ENCODE assay signal across 23 cellular contexts in genomic region chr2:10759151-10759714, GRCh38. TPM values are rescaled to one million over a fixed set of nuclear protein-coding genes. Genes with fewer than 3 reads are reported as not detected.
DNase-seq lines count a peak whose midpoint lies in the region; ATAC-seq and TF ChIP-seq lines count a peak whose summit lies in the region.
"Had no signal": no experiment of that assay in that cellular context is flagged by ENCODE, and none has a peak within 500 bp of the region (broad histone marks: within the 10 kb centered on the region; RNA-seq: fewer than 3 reads in every experiment).

No MANE protein-coding gene starts in this region.

- no peak for TF ChIP-seq RAD21 in SK-N-SH (IDR thresholded peaks at IDR 0.05; ENCODE audit: low read length)

- no peak for TF ChIP-seq CTCF in SK-N-SH (IDR thresholded peaks at IDR 0.05)

- CTCF ChIA-PET in SK-N-SH (lab: Yijun Ruan, JAX) = interaction anchor here (0.7 to 1.6 kb wide), 4 partner anchors 19 to 73 kb away, joined by 3 to 4 read pairs (median 3); no protein-coding TSS in a partner anchor

- H2AFZ ChIP-seq in SK-N-SH (ENCODE audit: low read depth) = no peak overlapping the region

- H3K4me3 ChIP-seq in SK-N-SH (ENCODE audit: low read depth in 2 of 2, low read length in 1 of 2) = no peak overlapping the region
- H3K4me3 ChIP-seq in mucosa of rectum (ENCODE audit: low read length in 2 of 2) = no peak overlapping the region
- H3K4me3 ChIP-seq: MG63 had no signal

- H3K36me3 ChIP-seq in SK-N-SH (replicated peaks in 1 of 2; ENCODE audit: control insufficient read depth in 1 of 2, insufficient read depth in 2 of 2, low read length in 1 of 2) = no peaks in the 10 kb centered on the region
- H3K36me3 ChIP-seq in mucosa of rectum (ENCODE audit: control insufficient read depth in 2 of 2, insufficient read depth in 2 of 2, low read length in 2 of 2) = no peaks in the 10 kb centered on the region
- H3K36me3 ChIP-seq: MG63 had no signal

- DNase-seq in SK-N-SH (peak; percentile 43), islet precursor cell (peak; percentile 59)
- no peak for DNase-seq in stimulated activated naive B cell treated with anti-CD40 and anti-IgM and Interleukin-4, amounts not matched to agents 10 μg/mL and 1 μg/mL and 100 μg/mL, for 72 hours
- no peak for DNase-seq in activated CD4-positive, alpha-beta T cell treated with anti-CD3 and anti-CD28 coated beads for 48 hours
- DNase-seq: DMS 273 treated with DMSO at 0.1 percent for 48 hours; DND-41; GOT3; Karpas-422; MG63; NCI-H1092; NCI-H1436 treated with DMSO at 0.1 percent for 48 hours; NCI-H2081 treated with DMSO at 0.1 percent for 48 hours; NCI-H748 treated with DMSO at 0.1 percent for 48 hours; NK-92 treated with Interleukin-12 subunit alpha and Interleukin-12 subunit beta, amount 100 ng/mL, for 24 hours had no signal

- H3K4me1 ChIP-seq in SK-N-SH (ENCODE audit: control insufficient read depth in 1 of 2, insufficient read depth in 2 of 2, low read depth in 1 of 2, low read length in 1 of 2) (peaks cover 0 to 6% of the 10 kb centered on the region in 2 experiments; a peak in 1 of 4 replicates), mucosa of rectum (ENCODE audit: control insufficient read depth in 2 of 2, insufficient read depth in 2 of 2, low read length in 2 of 2) (peaks cover 6 to 14% of the 10 kb centered on the region in 2 donors)

- H3K79me2 ChIP-seq in SK-N-SH (ENCODE audit: insufficient read depth) = no peaks in the 10 kb centered on the region

- H3K4me3 Mint-ChIP-seq in stimulated activated naive B cell treated with anti-CD40 and anti-IgM and Interleukin-4, amounts not matched to agents 10 μg/mL and 1 μg/mL and 100 μg/mL, for 72 hours = no peak overlapping the region
- H3K4me3 Mint-ChIP-seq: B cell, IgD-negative memory B cell had no signal

- POLR2A ChIA-PET in SK-N-SH (lab: Yijun Ruan, JAX) = no interaction called here

- H3F3A ChIP-seq in SK-N-SH (replicated peaks; ENCODE audit: insufficient read depth) = no peaks in the 10 kb centered on the region

- no peaks in the 10 kb centered on the region for H3K9me3 Mint-ChIP-seq in stimulated activated naive B cell treated with anti-CD40 and anti-IgM and Interleukin-4, amounts not matched to agents 10 μg/mL and 1 μg/mL and 100 μg/mL, for 72 hours
- H3K9me3 Mint-ChIP-seq: IgD-negative memory B cell had no signal

- no peak overlapping the region for H3K27ac ChIP-seq in SK-N-SH (ENCODE audit: low read depth in 2 of 2, low read length in 1 of 2)
- peak overlapping the region; percentile 38 to 54 for H3K27ac ChIP-seq in mucosa of rectum (ENCODE audit: low read depth in 2 of 2, low read length in 2 of 2)
- H3K27ac ChIP-seq: 22Rv1 had no signal

- no peaks in the 10 kb centered on the region for H3K9me2 ChIP-seq in SK-N-SH

- no peaks in the 10 kb centered on the region for H3K27me3 ChIP-seq in SK-N-SH (ENCODE audit: insufficient read depth)
- H3K27me3 ChIP-seq in mucosa of rectum (ENCODE audit: control insufficient read depth in 2 of 2, insufficient read depth in 2 of 2, low read length in 2 of 2) = no peaks in the 10 kb centered on the region
- H3K27me3 ChIP-seq: MG63 had no signal

- no peak overlapping the region for H3K4me2 ChIP-seq in SK-N-SH

- H3K27ac Mint-ChIP-seq in stimulated activated naive B cell treated with anti-CD40 and anti-IgM and Interleukin-4, amounts not matched to agents 10 μg/mL and 1 μg/mL and 100 μg/mL, for 72 hours = peak overlapping the region; percentile 56
- H3K27ac Mint-ChIP-seq: B cell, IgD-negative memory B cell had no signal

- H4K20me1 ChIP-seq in SK-N-SH (ENCODE audit: insufficient read depth) = no peaks in the 10 kb centered on the region

- peaks cover 2 to 4% of the 10 kb centered on the region in 2 donors for H3K36me3 Mint-ChIP-seq in stimulated activated naive B cell treated with anti-CD40 and anti-IgM and Interleukin-4, amounts not matched to agents 10 μg/mL and 1 μg/mL and 100 μg/mL, for 72 hours
- H3K36me3 Mint-ChIP-seq: IgD-negative memory B cell had no signal

- H3K9ac ChIP-seq in SK-N-SH = no peak overlapping the region
- peak overlapping the region in 1 of 2 donors; percentile 20 for H3K9ac ChIP-seq in mucosa of rectum (ENCODE audit: low read depth in 1 of 2, low read length in 2 of 2)

- no peak for TF ChIP-seq EP300 in SK-N-SH (IDR thresholded peaks at IDR 0.05; ENCODE audit: borderline replicate concordance in 1 of 2, low read depth in 1 of 2, low read length in 1 of 2)

- ATAC-seq in SK-N-SH treated with all-trans-retinoic acid at 6 μM for 48 hours (no peak), GM21723 (IDR thresholded peaks at IDR 0.05; ENCODE audit: unreplicated experiment) (no peak), GM18858 (IDR thresholded peaks at IDR 0.05; ENCODE audit: unreplicated experiment) (no peak)
- no peak for ATAC-seq in stimulated activated naive B cell treated with anti-CD40 and anti-IgM and Interleukin-4, amounts not matched to agents 10 μg/mL and 1 μg/mL and 100 μg/mL, for 72 hours (replicated peaks)
- ATAC-seq: HCT116, Right ventricle myocardium inferior had no signal

- peaks cover 6 to 14% of the 10 kb centered on the region in 2 donors for H3K4me1 Mint-ChIP-seq in stimulated activated naive B cell treated with anti-CD40 and anti-IgM and Interleukin-4, amounts not matched to agents 10 μg/mL and 1 μg/mL and 100 μg/mL, for 72 hours

- 81% methylated on average over 7 of the region's 11 CpGs for WGBS in SK-N-SH (ENCODE audit: low lambda C conversion rate)

- no peaks in the 10 kb centered on the region for H3K9me3 ChIP-seq in SK-N-SH
- H3K9me3 ChIP-seq in mucosa of rectum (ENCODE audit: control insufficient read depth in 2 of 2, low read length in 2 of 2) = no peaks in the 10 kb centered on the region
- H3K9me3 ChIP-seq: MG63 had no signal

- peaks cover 0 to 5% of the 10 kb centered on the region in 2 donors for H3K27me3 Mint-ChIP-seq in stimulated activated naive B cell treated with anti-CD40 and anti-IgM and Interleukin-4, amounts not matched to agents 10 μg/mL and 1 μg/mL and 100 μg/mL, for 72 hours
- H3K27me3 Mint-ChIP-seq: B cell, IgD-negative memory B cell had no signal

TF ChIP-seq in SK-N-SH, 30 proteins besides CTCF, POLR2A, EP300 and RAD21:
- TF ChIP-seq YY1 (IDR thresholded peaks at IDR 0.05; ENCODE audit: low read depth) = no peak
- no peak for TF ChIP-seq FOSL2 (IDR thresholded peaks at IDR 0.05; ENCODE audit: borderline replicate concordance, low read depth)
- TF ChIP-seq FOXM1 (IDR thresholded peaks at IDR 0.05; ENCODE audit: low read depth) = no peak
- TF ChIP-seq MXI1 (IDR thresholded peaks at IDR 0.05; ENCODE audit: low read depth, low read length) = no peak
- TF ChIP-seq SIN3A (IDR thresholded peaks at IDR 0.05; ENCODE audit: borderline replicate concordance, low read depth, low read length) = no peak
- TF ChIP-seq ELF1 (IDR thresholded peaks at IDR 0.05) = no peak
- no peak for TF ChIP-seq MEF2A (IDR thresholded peaks at IDR 0.05; ENCODE audit: borderline replicate concordance, low read depth)
- no peak for TF ChIP-seq FOXJ3 (CRISPR knock-in tag; IDR thresholded peaks at IDR 0.05)
- no peak for TF ChIP-seq RXRA (IDR thresholded peaks at IDR 0.05; ENCODE audit: borderline replicate concordance, low read depth)
- no peak for TF ChIP-seq POLR2AphosphoS5 (IDR thresholded peaks at IDR 0.05; ENCODE audit: low read depth, low read length)
- TF ChIP-seq JUND (IDR thresholded peaks at IDR 0.05) = no peak
- TF ChIP-seq NFIC (IDR thresholded peaks at IDR 0.05; ENCODE audit: borderline replicate concordance) = no peak

TF ChIP-seq in SK-N-SH treated with all-trans-retinoic acid at 6 μM for 48 hours, 23 proteins besides CTCF, POLR2A, EP300 and RAD21 (continues in another document):
- TF ChIP-seq CSDC2 (CRISPR knock-in tag; IDR thresholded peaks at IDR 0.05) (no peak), ARNTL (CRISPR knock-in tag; IDR thresholded peaks at IDR 0.05; ENCODE audit: borderline replicate concordance, low read depth) (no peak), ZC3H10 (CRISPR knock-in tag; IDR thresholded peaks at IDR 0.05) (no peak), PPARA (CRISPR knock-in tag; IDR thresholded peaks at IDR 0.05; ENCODE audit: borderline replicate concordance) (no peak), OSR1 (CRISPR knock-in tag; IDR thresholded peaks at IDR 0.05) (no peak), GLIS3 (CRISPR knock-in tag; IDR thresholded peaks at IDR 0.05) (no peak), ZNF565 (CRISPR knock-in tag; conservative IDR thresholded peaks at IDR 0.05; ENCODE audit: low read depth) (no peak), BACH2 (CRISPR knock-in tag; IDR thresholded peaks at IDR 0.05; ENCODE audit: borderline replicate concordance) (no peak), TOX (CRISPR knock-in tag; IDR thresholded peaks at IDR 0.05; ENCODE audit: borderline replicate concordance) (no peak), POU6F1 (CRISPR knock-in tag; IDR thresholded peaks at IDR 0.05; ENCODE audit: borderline replicate concordance, low read depth) (no peak)

RNA-seq across cellular contexts. Expression of gene ATP6V1C2, which starts 37.8 kb away (rescaled TPM):
- polyA plus RNA-seq in SK-N-SH (2012; rRNA removed) = 0.06 and 0.12 TPM in 2 replicates
- polyA plus RNA-seq in SK-N-SH (2012; cell fraction: cytosol; rRNA removed) = 0.10 and 0.15 TPM in 2 replicates
- 0.08 and 0.45 TPM in 2 replicates for polyA plus RNA-seq in SK-N-SH (2012; cell fraction: nucleus; rRNA removed)

RNA-seq across cellular contexts. Expression of gene PDIA6, which starts 53.4 kb away (rescaled TPM):
- polyA plus RNA-seq in SK-N-SH (2012; rRNA removed) = 308 and 325 TPM in 2 replicates
- 403 and 455 TPM in 2 replicates for polyA plus RNA-seq in SK-N-SH (2012; cell fraction: cytosol; rRNA removed)
- polyA plus RNA-seq in SK-N-SH (2012; cell fraction: nucleus; rRNA removed) = 95.0 and 163 TPM in 2 replicates

Comparison
In these comparisons a context has a peak if more than half of its experiments do, and no peak if none do; other contexts are left out.
1. DNase-seq: peak in SK-N-SH (single experiment) and islet precursor cell (single experiment); none in stimulated activated naive B cell treated with anti-CD40 and anti-IgM and Interleukin-4, amounts not matched to agents 10 μg/mL and 1 μg/mL and 100 μg/mL, for 72 hours (single experiment) and activated CD4-positive, alpha-beta T cell treated with anti-CD3 and anti-CD28 coated beads for 48 hours (single experiment).
2. H3K27ac ChIP-seq: peak in mucosa of rectum (2 of 2); none in SK-N-SH (0 of 2).